Comparison of ENCODE assay signal across 22 cellular contexts in the genomic region with DNA sequence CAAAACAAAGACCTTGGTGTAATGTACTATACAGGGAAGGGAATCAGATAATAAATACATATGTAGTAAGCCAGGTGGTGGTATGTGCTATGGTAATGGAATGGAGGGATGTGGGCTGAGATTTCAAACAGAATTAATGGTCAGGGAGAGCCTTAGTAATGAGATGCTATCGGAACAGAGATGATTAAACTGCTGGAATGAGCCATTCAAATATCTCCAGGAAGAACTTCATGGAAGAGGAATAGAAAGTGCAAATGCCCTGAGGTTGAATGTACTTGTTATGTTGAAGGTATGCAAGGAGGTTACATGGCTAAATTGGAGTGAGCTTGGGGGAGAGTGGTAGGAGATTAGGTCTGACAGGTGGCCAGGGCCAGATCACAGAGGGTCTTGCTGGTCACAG. TPM values are rescaled to one million over a fixed set of nuclear protein-coding genes. Genes with fewer than 3 reads are reported as not detected.
A peak's percentile ranks its signal among the peaks of the same experiment; 100 is the strongest.
DNase-seq lines count a peak whose midpoint lies in the region; ATAC-seq and TF ChIP-seq lines count a peak whose summit lies in the region.
"Had no signal": no experiment of that assay in that cellular context is flagged by ENCODE, and none has a peak within 500 bp of the region (broad histone marks: within the 10 kb centered on the region; RNA-seq: fewer than 3 reads in every experiment).

No MANE protein-coding gene starts in this region.

- H2AFZ ChIP-seq in GM23248: no peak overlapping the region
- H2AFZ ChIP-seq in osteoblast (ENCODE audit: low read length): no peak overlapping the region

- DNase-seq in EH (ENCODE audit: low read depth) (peak; percentile 37), GM23248 (no peak), M059J (ENCODE audit: low read depth) (peak; percentile 14), osteoblast (ENCODE audit: insufficient read length, low spot score, missing footprints) (no peak), suprapubic skin (ENCODE audit: low spot score in 2 of 2) (no peak), thyroid gland (no peak)
- DNase-seq: 8988T; C1 segment of cervical spinal cord; Calu3; CD4-positive, alpha-beta memory T cell; COR-L47; DMS53; DMS79 treated with DMSO at 0.1 percent for 48 hours; GF-D8; H7 had no signal

- no peak overlapping the region for H3K9ac ChIP-seq in GM23248

- no peaks in the 10 kb centered on the region for H3K36me3 ChIP-seq in GM23248 (ENCODE audit: low read depth)
- no peaks in the 10 kb centered on the region for H3K36me3 ChIP-seq in osteoblast (ENCODE audit: insufficient read depth, low read length)
- H3K36me3 ChIP-seq in suprapubic skin: no peaks in the 10 kb centered on the region
- H3K36me3 ChIP-seq in thyroid gland: no peaks in the 10 kb centered on the region

- peaks cover 30% of the 10 kb centered on the region for H3K4me1 ChIP-seq in GM23248 (ENCODE audit: insufficient read depth)
- peaks cover 12% of the 10 kb centered on the region for H3K4me1 ChIP-seq in osteoblast (ENCODE audit: insufficient read depth, low read length)
- no peaks in the 10 kb centered on the region for H3K4me1 ChIP-seq in suprapubic skin
- H3K4me1 ChIP-seq in thyroid gland: no peaks in the 10 kb centered on the region
- H3K4me1 ChIP-seq: A549 had no signal

- in situ Hi-C loops in GM23248 (cut with MboI): no loop called here

- no peak for TF ChIP-seq POLR2A in suprapubic skin (IDR thresholded peaks at IDR 0.05)
- TF ChIP-seq POLR2A in thyroid gland (IDR thresholded peaks at IDR 0.05): no peak

- H3F3A ChIP-seq in GM23248 (ENCODE audit: insufficient read depth): peaks cover 22% of the 10 kb centered on the region

- TF ChIP-seq CTCF in osteoblast (IDR thresholded peaks at IDR 0.05; ENCODE audit: extremely low read depth, low read depth, low read length) (no peak), suprapubic skin (IDR thresholded peaks at IDR 0.05) (no peak), thyroid gland (IDR thresholded peaks at IDR 0.05) (no peak)

- H3K9me2 ChIP-seq in GM23248 (ENCODE audit: insufficient read depth): no peaks in the 10 kb centered on the region

- intact Hi-C loops in thyroid gland (cut with DNase I): no loop called here

- no peaks in the 10 kb centered on the region for H4K20me1 ChIP-seq in GM23248 (ENCODE audit: insufficient read depth)
- no peaks in the 10 kb centered on the region for H4K20me1 ChIP-seq in osteoblast (ENCODE audit: insufficient read depth, low read length)

- H3K27ac ChIP-seq in GM23248 (peak overlapping the region; percentile 78), osteoblast (ENCODE audit: low read depth, low read length) (peak overlapping the region; percentile 64), suprapubic skin (no peak overlapping the region), thyroid gland (no peak overlapping the region)
- H3K27ac ChIP-seq: A549 had no signal

- ATAC-seq in GM21515 (IDR thresholded peaks at IDR 0.05; ENCODE audit: unreplicated experiment) (no peak), GM18909 (IDR thresholded peaks at IDR 0.05; ENCODE audit: poor library complexity, unreplicated experiment) (no peak)
- ATAC-seq: A549 had no signal

- H3K4me3 ChIP-seq in GM23248 (no peak overlapping the region), osteoblast (ENCODE audit: insufficient read depth, low read length) (no peak overlapping the region), suprapubic skin (no peak overlapping the region), thyroid gland (replicated peaks in 1 of 3) (no peak overlapping the region)
- H3K4me3 ChIP-seq: A549 had no signal

- no peak overlapping the region for H3K4me2 ChIP-seq in GM23248 (ENCODE audit: unreplicated experiment)
- H3K4me2 ChIP-seq in osteoblast (ENCODE audit: insufficient read depth, low read length): no peak overlapping the region
- H3K4me2 ChIP-seq: A549 had no signal

- H3K9me3 ChIP-seq in GM23248 (ENCODE audit: low read depth): no peaks in the 10 kb centered on the region
- H3K9me3 ChIP-seq in osteoblast (ENCODE audit: low read depth, low read length): no peaks in the 10 kb centered on the region
- no peaks in the 10 kb centered on the region for H3K9me3 ChIP-seq in suprapubic skin
- H3K9me3 ChIP-seq in thyroid gland: no peaks in the 10 kb centered on the region
- H3K9me3 ChIP-seq: A549 had no signal

- 41 to 44% methylated on average over 1 of the region's 1 CpG for WGBS in GM23248 (ENCODE audit: low coverage in 1 of 2, low lambda C conversion rate in 2 of 2, missing lambda C conversion rate in 2 of 2), 2 experiments
- whole genome bisulfite sequencing in suprapubic skin: 100% methylated on average over 1 of the region's 1 CpG
- 85 to 92% methylated on average over 1 of the region's 1 CpG for WGBS in thyroid gland, 2 donors

- H3K79me2 ChIP-seq in GM23248 (ENCODE audit: insufficient read depth): no peaks in the 10 kb centered on the region
- no peaks in the 10 kb centered on the region for H3K79me2 ChIP-seq in osteoblast (ENCODE audit: insufficient read depth, low read length)

- no peak for TF ChIP-seq EP300 in suprapubic skin (IDR thresholded peaks at IDR 0.05)

- H3K27me3 ChIP-seq in GM23248 (replicated peaks; ENCODE audit: insufficient read depth) (no peaks in the 10 kb centered on the region), osteoblast (ENCODE audit: insufficient read depth, low read length) (no peaks in the 10 kb centered on the region), suprapubic skin (no peaks in the 10 kb centered on the region), thyroid gland (no peaks in the 10 kb centered on the region)

RNA-seq across cellular contexts. Expression of a gene that starts 5.1 kb away (rescaled TPM):
- total RNA-seq in GM23248 (2014; rRNA removed; shearing (Covaris generic)): not detected in 2 replicates
- not detected in 2 replicates for polyA plus RNA-seq in GM23248 (2016; fragmentation: Nextera tagmentation; extraction: Ambion mirVana)
- not detected in 2 replicates for total RNA-seq in M059J (2014; rRNA removed; shearing (Covaris generic))
- not detected in 2 replicates for total RNA-seq in osteoblast
- under 1 TPM in 1 of 4 donors, not detected in 3; 0.45 TPM for total RNA-seq in suprapubic skin
- total RNA-seq in thyroid gland: not detected
- total RNA-seq: Calu3; CD4-positive, alpha-beta memory T cell; Daoy; G401; H1; H7 had no signal
- polyA plus RNA-seq: BJ; CD4-positive, alpha-beta memory T cell; H1 had no signal

RNA-seq across cellular contexts. Expression of a gene that starts 46.1 kb away (rescaled TPM):
- total RNA-seq in GM23248 (2014; rRNA removed; shearing (Covaris generic)): not detected in 2 replicates
- 0.24 TPM in 1 of 2 replicates, not detected in the other for polyA plus RNA-seq in GM23248 (2016; fragmentation: Nextera tagmentation; extraction: Ambion mirVana)
- total RNA-seq in M059J (2014; rRNA removed; shearing (Covaris generic)): not detected in 2 replicates
- not detected in 2 replicates for total RNA-seq in osteoblast
- total RNA-seq in suprapubic skin: 10 to 100 TPM in 3 of 4 donors, 1 to 10 TPM in 1; 1.5 to 30.1 (median 23.0) TPM
- not detected for total RNA-seq in thyroid gland
- total RNA-seq: CD4-positive, alpha-beta memory T cell; Daoy; G401; H7 had no signal
- polyA plus RNA-seq: BJ; CD4-positive, alpha-beta memory T cell had no signal

Comparison
In these comparisons a context has a peak if more than half of its experiments do, and no peak if none do; other contexts are left out.
1. DNase-seq: peak in EH (single experiment) and M059J (single experiment); none in GM23248 (single experiment), osteoblast (single experiment), suprapubic skin (0 of 2) and thyroid gland (0 of 2).
2. H3K27ac ChIP-seq: peak in GM23248 (single experiment) and osteoblast (single experiment); none in suprapubic skin (single experiment) and thyroid gland (0 of 3).